In genomic region chr15:101063212-101063611, GRCh38 we compare ENCODE assay signal across 19 cellular contexts.
A peak's percentile ranks its signal among the peaks of the same experiment; 100 is the strongest.
DNase-seq lines count a peak whose midpoint lies in the region; ATAC-seq and TF ChIP-seq lines count a peak whose summit lies in the region.
"Had no signal": no experiment of that assay in that cellular context is flagged by ENCODE, and none has a peak within 500 bp of the region (broad histone marks: within the 10 kb centered on the region; RNA-seq: fewer than 3 reads in every experiment).

No MANE protein-coding gene starts in this region.

- H3K9me3 ChIP-seq in thoracic aorta: no peaks in the 10 kb centered on the region
- no peaks in the 10 kb centered on the region for H3K9me3 ChIP-seq in stomach
- H3K9me3 ChIP-seq: tibial artery had no signal

- H3K36me3 Mint-ChIP-seq in IgD-negative memory B cell (peaks cover 15% of the 10 kb centered on the region), chondrocyte (ENCODE audit: low read depth) (peaks cover 17% of the 10 kb centered on the region), naive B cell (peaks cover 18 to 19% of the 10 kb centered on the region in 2 donors)
- H3K36me3 Mint-ChIP-seq: CD4-positive, alpha-beta memory T cell; immature natural killer cell had no signal

- intact Hi-C loops in stomach (cut with DNase I; ENCODE audit: low total_unique reads): no loop called here

- 86 to 98% (median 95%) methylated on average over 9 of the region's 9 CpGs for WGBS in stomach, 5 donors

- DNase-seq in chondrocyte (ENCODE audit: low spot score) (no peak), naive B cell (no peak), thoracic aorta (ENCODE audit: low spot score) (no peak), stomach (no peak), NAMALWA (ENCODE audit: low spot score) (no peak), NCI-H1930 (lab: John Stamatoyannopoulos, UW) (no peak)
- DNase-seq: activated CD4-positive, alpha-beta T cell treated with anti-CD3 and anti-CD28 coated beads, Interleukin-2, amount 50 U/mL, for 1 hour; activated effector memory CD4-positive, alpha-beta T cell treated with Interleukin-2 at 50 U/mL for 16 hours; CD4-positive, alpha-beta memory T cell; GDM1; immature natural killer cell; NCI-H1436; OCI-M1; SHP77 treated with DMSO at 0.1 percent for 48 hours; T-helper 1 cell had no signal

- no peak for ATAC-seq in naive B cell (ENCODE audit: low read depth in 2 of 2)
- ATAC-seq in thoracic aorta (ENCODE audit: insufficient number of reproducible peaks, low FRiP score, low read depth): no peak
- no peak for ATAC-seq in HG03196 (IDR thresholded peaks at IDR 0.05; ENCODE audit: unreplicated experiment)

- no peaks in the 10 kb centered on the region for H3K9me3 Mint-ChIP-seq in IgD-negative memory B cell
- peaks cover 5% of the 10 kb centered on the region for H3K9me3 Mint-ChIP-seq in chondrocyte (ENCODE audit: low read depth)
- H3K9me3 Mint-ChIP-seq in naive B cell: no peaks in the 10 kb centered on the region
- H3K9me3 Mint-ChIP-seq: dendritic cell treated with granulocyte-macrophage colony-stimulating factor and Interleukin-4, amounts not matched to agents 40 ng/mL and 50 ng/mL, for 4 days; immature natural killer cell had no signal

- H3K36me3 ChIP-seq in thoracic aorta (peaks cover 7% of the 10 kb centered on the region), stomach (peaks cover 3 to 88% (median 79%) of the 10 kb centered on the region in 4 donors)

- no peak for TF ChIP-seq EP300 in stomach (IDR thresholded peaks at IDR 0.05)

- peaks cover 1% of the 10 kb centered on the region for H3K27me3 Mint-ChIP-seq in IgD-negative memory B cell
- no peaks in the 10 kb centered on the region for H3K27me3 Mint-ChIP-seq in chondrocyte (ENCODE audit: low read depth)
- H3K27me3 Mint-ChIP-seq in naive B cell: no peaks in the 10 kb centered on the region
- H3K27me3 Mint-ChIP-seq: dendritic cell treated with granulocyte-macrophage colony-stimulating factor and Interleukin-4, amounts not matched to agents 40 ng/mL and 50 ng/mL, for 4 days had no signal

- TF ChIP-seq CTCF in chondrocyte (IDR thresholded peaks at IDR 0.05) (no peak), thoracic aorta (IDR thresholded peaks at IDR 0.05) (no peak), stomach (IDR thresholded peaks at IDR 0.05) (no peak)

- H3K27me3 ChIP-seq in thoracic aorta (replicated peaks; ENCODE audit: insufficient read depth) (no peaks in the 10 kb centered on the region), stomach (no peaks in the 10 kb centered on the region)
- H3K27me3 ChIP-seq: tibial artery had no signal

- TF ChIP-seq POLR2A in stomach (IDR thresholded peaks at IDR 0.05): no peak

- H3K4me1 ChIP-seq in thoracic aorta (ENCODE audit: control insufficient read depth in 1 of 2, low read depth in 2 of 2): peaks cover 5 to 31% of the 10 kb centered on the region in 2 donors
- peaks cover 0 to 19% (median 16%) of the 10 kb centered on the region in 4 donors for H3K4me1 ChIP-seq in stomach

- H3K4me3 Mint-ChIP-seq in IgD-negative memory B cell (peak overlapping the region in 3 of 4 donors; percentile 38 to 86 (median 83)), chondrocyte (ENCODE audit: unreplicated experiment) (no peak overlapping the region), naive B cell (peak overlapping the region in 1 of 8 donors; percentile 18)
- H3K4me3 Mint-ChIP-seq: CD4-positive, alpha-beta memory T cell; dendritic cell treated with granulocyte-macrophage colony-stimulating factor and Interleukin-4, amounts not matched to agents 40 ng/mL and 50 ng/mL, for 4 days; immature natural killer cell had no signal

- H3K27ac Mint-ChIP-seq in IgD-negative memory B cell: peak overlapping the region; percentile 87 to 96 (median 95)
- peak overlapping the region; percentile 22 for H3K27ac Mint-ChIP-seq in chondrocyte (ENCODE audit: unreplicated experiment)
- H3K27ac Mint-ChIP-seq in naive B cell: peak overlapping the region in 4 of 6 donors; percentile 33 to 86 (median 82)
- H3K27ac Mint-ChIP-seq: CD4-positive, alpha-beta memory T cell; dendritic cell treated with granulocyte-macrophage colony-stimulating factor and Interleukin-4, amounts not matched to agents 40 ng/mL and 50 ng/mL, for 4 days had no signal

- H3K27ac ChIP-seq in thoracic aorta (peak overlapping the region; percentile 47 to 67), stomach (no peak overlapping the region)

- H3K4me1 Mint-ChIP-seq in IgD-negative memory B cell (peaks cover 10 to 20% (median 20%) of the 10 kb centered on the region in 3 donors), chondrocyte (ENCODE audit: low read depth) (peaks cover 16% of the 10 kb centered on the region), naive B cell (peaks cover 0 to 4% (median 3%) of the 10 kb centered on the region in 3 donors)
- H3K4me1 Mint-ChIP-seq: CD4-positive, alpha-beta memory T cell; immature natural killer cell had no signal

- H3K4me3 ChIP-seq in thoracic aorta (no peak overlapping the region), stomach (no peak overlapping the region)
- H3K4me3 ChIP-seq: tibial artery had no signal

Comparison
In these comparisons a context has a peak if more than half of its experiments do, and no peak if none do; other contexts are left out.
1. H3K27ac Mint-ChIP-seq: peak in every context shown above with its lines; median percentile 95 in IgD-negative memory B cell; 82 in naive B cell; 22 in chondrocyte.
2. H3K27ac ChIP-seq: peak in thoracic aorta (2 of 2); none in stomach (0 of 5).